In genomic region chr5:123422433-123423277, GRCh38 we compare ENCODE assay signal across 8 cellular contexts. TPM values are rescaled to one million over a fixed set of nuclear protein-coding genes. Genes with fewer than 3 reads are reported as not detected.
DNase-seq lines count a peak whose midpoint lies in the region; ATAC-seq lines count a peak whose summit lies in the region.

No MANE protein-coding gene starts in this region.

- H3K4me1 Mint-ChIP-seq in activated CD8-positive, alpha-beta memory T cell treated with anti-CD3 and anti-CD28 coated beads, Interleukin-2, amount 10 ng/mL, durations not matched to agents 7 days and 5 days, result peaks cover 26% of the 10 kb centered on the region

- CTCF ChIA-PET in activated CD8-positive, alpha-beta memory T cell treated with anti-CD3 and anti-CD28 coated beads, Interleukin-2, amount 10 ng/mL, durations not matched to agents 7 days and 5 days (lab: Charles Lee), result interaction anchor here (0.9 to 3.4 kb wide), 20 partner anchors 10 to 649 kb away, joined by 3 to 42 read pairs (median 4); partner anchors contain the start of genes CSNK1G3 and SNX24

- H3K36me3 Mint-ChIP-seq in activated CD8-positive, alpha-beta memory T cell treated with anti-CD3 and anti-CD28 coated beads, Interleukin-2, amount 10 ng/mL, durations not matched to agents 7 days and 5 days, result peaks cover 10% of the 10 kb centered on the region

- ATAC-seq in activated CD8-positive, alpha-beta memory T cell treated with anti-CD3 and anti-CD28 coated beads, Interleukin-2, amount 10 ng/mL, durations not matched to agents 7 days and 5 days, result peak; percentile 5
- peak; percentile 36 for ATAC-seq in Right ventricle myocardium superior (ENCODE audit: poor library complexity)

- H3K9me3 ChIP-seq in GM23248 (ENCODE audit: low read depth) (no peaks in the 10 kb centered on the region), Karpas-422 (ENCODE audit: low read length) (no peaks in the 10 kb centered on the region)

- no peaks in the 10 kb centered on the region for H3K36me3 ChIP-seq in GM23248 (ENCODE audit: low read depth)
- H3K36me3 ChIP-seq in Karpas-422 (ENCODE audit: insufficient read depth, low read length), result no peaks in the 10 kb centered on the region; the same call in 1 of the 2 replicates

- H3K4me1 ChIP-seq in GM23248 (ENCODE audit: insufficient read depth) (peaks cover 5% of the 10 kb centered on the region), Karpas-422 (ENCODE audit: low read length) (peaks cover 32% of the 10 kb centered on the region)

- DNase-seq in activated CD8-positive, alpha-beta memory T cell treated with anti-CD3 and anti-CD28 coated beads for 24 hours, result peak; percentile 60
- no peak for DNase-seq in activated CD8-positive, alpha-beta memory T cell treated with anti-CD3 and anti-CD28 coated beads, Interleukin-2, amount 50 U/mL, for 4 hours
- DNase-seq in GM23248 (peak; percentile 70), Karpas-422 (peak; percentile 67), Right ventricle myocardium superior (no peak), pons (ENCODE audit: low spot score) (peak; percentile 49), GF-D8 (lab: John Stamatoyannopoulos, UW) (no peak)
- DNase-seq in activated CD8-positive, alpha-beta memory T cell treated with anti-CD3 and anti-CD28 coated beads, Interleukin-2, amount 10 ng/mL, durations not matched to agents 7 days and 5 days, result no peak

- H3K9me3 Mint-ChIP-seq in activated CD8-positive, alpha-beta memory T cell treated with anti-CD3 and anti-CD28 coated beads, Interleukin-2, amount 10 ng/mL, durations not matched to agents 7 days and 5 days (ENCODE audit: low read depth), result no peaks in the 10 kb centered on the region

- peak overlapping the region; percentile 86 for H2AFZ ChIP-seq in GM23248
- peak overlapping the region; percentile 4; the same call in 1 of the 2 replicates for H2AFZ ChIP-seq in Karpas-422 (ENCODE audit: low read length)

- WGBS in GM23248 (ENCODE audit: low coverage in 1 of 2, low lambda C conversion rate in 2 of 2, missing lambda C conversion rate in 2 of 2), 2 experiments, result 0 to 1% methylated on average over 35 to 45 of the region's 45 CpGs

- intact Hi-C loops in Right ventricle myocardium superior (cut with DNase I), result loop anchor here (2.0 to 5.0 kb wide), 2 partner anchors 90 to 190 kb away; partner anchors contain the start of gene CSNK1G3

- H3K27me3 Mint-ChIP-seq in activated CD8-positive, alpha-beta memory T cell treated with anti-CD3 and anti-CD28 coated beads, Interleukin-2, amount 10 ng/mL, durations not matched to agents 7 days and 5 days, result no peaks in the 10 kb centered on the region

- no peak overlapping the region for H3K4me3 Mint-ChIP-seq in activated CD8-positive, alpha-beta memory T cell treated with anti-CD3 and anti-CD28 coated beads, Interleukin-2, amount 10 ng/mL, durations not matched to agents 7 days and 5 days

- H3K9me2 ChIP-seq in GM23248 (ENCODE audit: insufficient read depth) (no peaks in the 10 kb centered on the region), Karpas-422 (replicated peaks; ENCODE audit: insufficient read depth, low read length) (no peaks in the 10 kb centered on the region)

- no peaks in the 10 kb centered on the region for H3K27me3 ChIP-seq in GM23248 (replicated peaks; ENCODE audit: insufficient read depth)
- no peaks in the 10 kb centered on the region for H3K27me3 ChIP-seq in Karpas-422 (ENCODE audit: low read length)

- H3K9ac ChIP-seq in GM23248 (peak overlapping the region; percentile 89), Karpas-422 (ENCODE audit: low read length) (peak overlapping the region; percentile 87)

- H3K27ac Mint-ChIP-seq in activated CD8-positive, alpha-beta memory T cell treated with anti-CD3 and anti-CD28 coated beads, Interleukin-2, amount 10 ng/mL, durations not matched to agents 7 days and 5 days, result no peak overlapping the region

- H3K79me2 ChIP-seq in GM23248 (ENCODE audit: insufficient read depth) (peaks cover 44% of the 10 kb centered on the region), Karpas-422 (ENCODE audit: low read length) (peaks cover 49% of the 10 kb centered on the region)

- H3K4me3 ChIP-seq in GM23248, result peak overlapping the region; percentile 93
- peak overlapping the region; percentile 75 for H3K4me3 ChIP-seq in Karpas-422 (ENCODE audit: low read length)

- H3F3A ChIP-seq in GM23248 (ENCODE audit: insufficient read depth), result 0 out of 2 replicates have a peak, but pooled peaks cover 5% of the 10 kb centered on the region

- H4K20me1 ChIP-seq in GM23248 (ENCODE audit: insufficient read depth) (no peaks in the 10 kb centered on the region), Karpas-422 (ENCODE audit: insufficient read depth, low read depth, low read length) (no peaks in the 10 kb centered on the region)

- in situ Hi-C loops in GM23248 (cut with MboI), result loop anchor here (25.0 kb wide), 1 partner anchor 190 kb away; no protein-coding TSS in a partner anchor

- H3K27ac ChIP-seq in GM23248 (peak overlapping the region; percentile 80), Karpas-422 (ENCODE audit: low read length) (peak overlapping the region; percentile 51)

- peak overlapping the region; percentile 97 for H3K4me2 ChIP-seq in GM23248 (ENCODE audit: unreplicated experiment)
- peak overlapping the region; percentile 81 for H3K4me2 ChIP-seq in Karpas-422 (ENCODE audit: low read depth, low read length, poor library complexity, severe bottlenecking)

RNA-seq across cellular contexts. Expression of gene CEP120, which starts 0.5 kb away (rescaled TPM):
- total RNA-seq in GM23248 (2014; rRNA removed; shearing (Covaris generic)), result 16.4 and 19.3 TPM in 2 replicates
- 7.3 and 7.5 TPM in 2 replicates for polyA plus RNA-seq in GM23248 (2016; fragmentation: Nextera tagmentation; extraction: Ambion mirVana)
- total RNA-seq in Karpas-422 (2014; rRNA removed; shearing (Covaris generic); ENCODE audit: low replicate concordance), result 21.9 and 48.9 TPM in 2 replicates
- total RNA-seq in activated CD8-positive, alpha-beta memory T cell treated with anti-CD3 and anti-CD28 coated beads, Interleukin-2, amount 10 ng/mL, durations not matched to agents 7 days and 5 days, result 10 to 100 TPM; 29.4 to 32.1 TPM
- 12.8 TPM for total RNA-seq in Right ventricle myocardium superior

Comparison
In these comparisons a context has a peak if more than half of its experiments do, and no peak if none do; other contexts are left out.
1. DNase-seq: peak in activated CD8-positive, alpha-beta memory T cell treated with anti-CD3 and anti-CD28 coated beads for 24 hours (single experiment), GM23248 (single experiment), Karpas-422 (single experiment) and pons (single experiment); none in activated CD8-positive, alpha-beta memory T cell treated with anti-CD3 and anti-CD28 coated beads, Interleukin-2, amount 50 U/mL, for 4 hours (single experiment), activated CD8-positive, alpha-beta memory T cell treated with anti-CD3 and anti-CD28 coated beads, Interleukin-2, amount 10 ng/mL, durations not matched to agents 7 days and 5 days (single experiment), Right ventricle myocardium superior (single experiment) and GF-D8 (single experiment).